ENCODE assay signal across 1 cellular context in the genomic region with DNA sequence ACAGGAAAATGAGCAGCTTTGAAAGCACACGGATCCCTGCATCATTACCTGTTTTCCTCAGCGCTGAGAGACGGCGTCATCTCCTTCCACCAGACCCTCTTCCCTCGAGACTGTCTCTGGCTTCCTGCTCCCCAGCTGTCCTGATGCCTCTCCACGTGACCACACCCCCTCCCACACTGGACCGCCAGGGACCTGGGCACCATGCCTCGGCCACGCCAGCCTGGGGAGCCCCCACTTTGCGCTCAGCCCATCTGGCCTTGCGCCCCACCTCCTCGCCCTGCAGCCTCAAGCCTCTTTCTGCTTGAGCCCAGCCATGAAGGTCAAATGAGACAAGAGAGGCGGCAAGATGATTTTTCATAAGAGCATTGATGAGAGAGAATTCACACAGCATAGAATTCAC.
TF ChIP-seq lines count a peak whose summit lies in the region.

No MANE protein-coding gene starts in this region.

TF ChIP-seq in H1, 55 proteins besides CTCF, POLR2A, EP300 and RAD21:
- TF ChIP-seq, protein P1, sequence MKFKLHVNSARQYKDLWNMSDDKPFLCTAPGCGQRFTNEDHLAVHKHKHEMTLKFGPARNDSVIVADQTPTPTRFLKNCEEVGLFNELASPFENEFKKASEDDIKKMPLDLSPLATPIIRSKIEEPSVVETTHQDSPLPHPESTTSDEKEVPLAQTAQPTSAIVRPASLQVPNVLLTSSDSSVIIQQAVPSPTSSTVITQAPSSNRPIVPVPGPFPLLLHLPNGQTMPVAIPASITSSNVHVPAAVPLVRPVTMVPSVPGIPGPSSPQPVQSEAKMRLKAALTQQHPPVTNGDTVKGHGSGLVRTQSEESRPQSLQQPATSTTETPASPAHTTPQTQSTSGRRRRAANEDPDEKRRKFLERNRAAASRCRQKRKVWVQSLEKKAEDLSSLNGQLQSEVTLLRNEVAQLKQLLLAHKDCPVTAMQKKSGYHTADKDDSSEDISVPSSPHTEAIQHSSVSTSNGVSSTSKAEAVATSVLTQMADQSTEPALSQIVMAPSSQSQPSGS (IDR thresholded peaks at IDR 0.05; ENCODE audit: low read length), result no peak
- no peak for TF ChIP-seq SAP30 (IDR thresholded peaks at IDR 0.05; ENCODE audit: insufficient read depth, insufficient replicate concordance, low read length)
- no peak for TF ChIP-seq HDAC2 (IDR thresholded peaks at IDR 0.05; ENCODE audit: borderline replicate concordance in 1 of 2, low read depth in 2 of 2, low read length in 2 of 2)
- TF ChIP-seq CREB1 (IDR thresholded peaks at IDR 0.05), result no peak
- TF ChIP-seq PHF8 (conservative IDR thresholded peaks at IDR 0.05; ENCODE audit: low read depth, low read length), result no peak
- no peak for TF ChIP-seq TAF1 (IDR thresholded peaks at IDR 0.05; ENCODE audit: low read depth, low read length)
- no peak for TF ChIP-seq JUND (IDR thresholded peaks at IDR 0.05; ENCODE audit: low read length)
- no peak for TF ChIP-seq SIN3A (conservative IDR thresholded peaks at IDR 0.05 in 1 of 2, IDR thresholded peaks at IDR 0.05 in 1 of 2; ENCODE audit: low read depth in 1 of 2, low read length in 2 of 2)
- no peak for TF ChIP-seq FOSL1 (IDR thresholded peaks at IDR 0.05; ENCODE audit: insufficient read depth, low read depth, low read length)
- no peak for TF ChIP-seq EGR1 (IDR thresholded peaks at IDR 0.05; ENCODE audit: borderline replicate concordance, low read depth, low read length)
- TF ChIP-seq CHD2 (IDR thresholded peaks at IDR 0.05; ENCODE audit: low read length), result no peak
- no peak for TF ChIP-seq POLR2AphosphoS5 (IDR thresholded peaks at IDR 0.05; ENCODE audit: low read depth, low read length)
- TF ChIP-seq NANOG (IDR thresholded peaks at IDR 0.05; ENCODE audit: insufficient read depth, low read depth, low read length, poor library complexity, severe bottlenecking), result no peak
- no peak for TF ChIP-seq SP4 (IDR thresholded peaks at IDR 0.05; ENCODE audit: low read length)
- TF ChIP-seq KDM5A (IDR thresholded peaks at IDR 0.05; ENCODE audit: low read length), result no peak
- TF ChIP-seq, protein P2, sequence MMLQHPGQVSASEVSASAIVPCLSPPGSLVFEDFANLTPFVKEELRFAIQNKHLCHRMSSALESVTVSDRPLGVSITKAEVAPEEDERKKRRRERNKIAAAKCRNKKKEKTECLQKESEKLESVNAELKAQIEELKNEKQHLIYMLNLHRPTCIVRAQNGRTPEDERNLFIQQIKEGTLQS (IDR thresholded peaks at IDR 0.05; ENCODE audit: insufficient read depth, low read depth, low read length), result no peak
- TF ChIP-seq ZNF274 (IDR thresholded peaks at IDR 0.05; ENCODE audit: borderline replicate concordance, extremely low read depth, low read length), result no peak
- TF ChIP-seq RFX5 (IDR thresholded peaks at IDR 0.05; ENCODE audit: borderline replicate concordance, low read depth, low read length), result no peak
